ENCODE assay signal across 10 cellular contexts in the genomic region with DNA sequence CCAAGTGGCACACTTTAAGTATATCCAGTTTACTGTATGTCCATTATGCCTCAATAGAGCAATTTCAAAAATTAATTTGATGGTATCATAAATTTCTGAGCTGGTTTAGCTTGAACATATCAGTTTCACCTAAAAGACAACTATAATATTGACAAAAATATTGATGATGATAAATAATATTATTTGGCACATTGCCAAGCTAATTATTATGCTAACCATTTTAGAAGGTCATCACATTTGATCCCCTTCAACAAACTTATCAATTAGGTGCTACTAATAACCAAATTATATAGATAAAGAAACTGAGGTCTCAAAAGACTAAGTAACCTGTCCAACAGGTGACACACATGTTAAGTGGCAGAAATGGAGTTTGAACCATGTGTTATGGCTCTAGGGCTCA.
"Had no signal": no experiment of that assay in that cellular context is flagged by ENCODE, and none has a peak within 500 bp of the region (broad histone marks: within the 10 kb centered on the region; RNA-seq: fewer than 3 reads in every experiment).

No MANE protein-coding gene starts in this region.

- H3K27ac Mint-ChIP-seq: GM23338, H9, HFFc6, IgD-negative memory B cell had no signal

- H2AFZ ChIP-seq: GM23338 had no signal

- H3K4me3 Mint-ChIP-seq: GM23338, H9, HFFc6, IgD-negative memory B cell had no signal

- H3K9ac ChIP-seq: KMS-11 had no signal

- H3K27ac ChIP-seq: KMS-11 had no signal

- FAIRE-seq: H1, H54, HTR-8/SVneo had no signal

- H3K4me3 ChIP-seq: GM23338 had no signal

- H3K4me1 Mint-ChIP-seq: GM23338, H9, IgD-negative memory B cell had no signal

- H3K9me3 Mint-ChIP-seq: GM23338, H9, HFFc6 had no signal

- ATAC-seq: GM23338 had no signal

- H3K4me2 ChIP-seq: GM23338, KMS-11 had no signal

- DNase-seq: H9, HCEC 1CT, HFFc6, KBM-7 had no signal
